In genomic region chr14:75486317-75486716, GRCh38 we compare ENCODE assay signal across 15 cellular contexts. TPM values are rescaled to one million over a fixed set of nuclear protein-coding genes. Genes with fewer than 3 reads are reported as not detected.
"Had no signal": no experiment of that assay in that cellular context is flagged by ENCODE, and none has a peak within 500 bp of the region (broad histone marks: within the 10 kb centered on the region; RNA-seq: fewer than 3 reads in every experiment).

No MANE protein-coding gene starts in this region.

- DNase-seq: activated CD4-positive, alpha-beta T cell treated with anti-CD3 and anti-CD28 coated beads, Interleukin-2, amount 10 ng/mL, durations not matched to agents 7 days and 5 days; activated naive CD4-positive, alpha-beta T cell; effector memory CD8-positive, alpha-beta T cell; mesendoderm; naive thymus-derived CD8-positive, alpha-beta T cell; stimulated activated CD4-positive, alpha-beta T cell treated with anti-CD3 and anti-CD28 coated beads, Interleukin-4, amount 100 ng/mL, for 1 hour; T-helper 17 cell; upper lobe of right lung had no signal

- H3K27me3 ChIP-seq: body of pancreas, neutrophil, upper lobe of right lung had no signal

- H3K9me3 ChIP-seq: body of pancreas, neutrophil, upper lobe of right lung had no signal

- H3K36me3 ChIP-seq: neutrophil, upper lobe of right lung had no signal

- H3K4me1 ChIP-seq: parathyroid adenoma, upper lobe of right lung had no signal

- H2AFZ ChIP-seq: parathyroid adenoma had no signal

- H3K4me3 Mint-ChIP-seq: activated CD4-positive, alpha-beta T cell treated with anti-CD3 and anti-CD28 coated beads, Interleukin-2, amount 10 ng/mL, durations not matched to agents 7 days and 5 days; T-helper 17 cell had no signal

- H3K27ac ChIP-seq: body of pancreas, parathyroid adenoma, upper lobe of right lung had no signal

- H3K4me3 ChIP-seq: body of pancreas, smooth muscle cell, upper lobe of right lung had no signal

- H3K27ac Mint-ChIP-seq: activated CD4-positive, alpha-beta T cell treated with anti-CD3 and anti-CD28 coated beads, Interleukin-2, amount 10 ng/mL, durations not matched to agents 7 days and 5 days; activated T-helper 17 cell treated with anti-CD3 and anti-CD28 coated beads, Interleukin-2, amount 50 U/mL, for 72 hours; effector memory CD8-positive, alpha-beta T cell; T-helper 17 cell had no signal

- H3K27me3 Mint-ChIP-seq: activated CD4-positive, alpha-beta T cell treated with anti-CD3 and anti-CD28 coated beads, Interleukin-2, amount 10 ng/mL, durations not matched to agents 7 days and 5 days; activated T-helper 17 cell treated with anti-CD3 and anti-CD28 coated beads, Interleukin-2, amount 50 U/mL, for 72 hours; effector memory CD8-positive, alpha-beta T cell; naive thymus-derived CD8-positive, alpha-beta T cell had no signal

- H3K79me2 ChIP-seq: parathyroid adenoma had no signal

- H3K9me3 Mint-ChIP-seq: activated T-helper 17 cell treated with anti-CD3 and anti-CD28 coated beads, Interleukin-2, amount 50 U/mL, for 72 hours; effector memory CD8-positive, alpha-beta T cell; naive thymus-derived CD8-positive, alpha-beta T cell had no signal

- H3K9ac ChIP-seq: parathyroid adenoma had no signal

- ATAC-seq: body of pancreas; naive thymus-derived CD8-positive, alpha-beta T cell; sciatic nerve; T-helper 17 cell; upper lobe of right lung had no signal

- H3K4me2 ChIP-seq: smooth muscle cell had no signal

RNA-seq across cellular contexts. Expression of gene BATF, which starts 36.0 kb away (rescaled TPM):
- total RNA-seq: body of pancreas, fibroblast of villous mesenchyme, smooth muscle cell had no signal
- polyA plus RNA-seq: smooth muscle cell had no signal

RNA-seq across cellular contexts. Expression of gene JDP2, which starts 58.5 kb away (rescaled TPM):
- polyA plus RNA-seq: naive thymus-derived CD8-positive, alpha-beta T cell had no signal
